1 cellular context compared by ENCODE assay signal in genomic region chr3:5238545-5238944, GRCh38.
TF ChIP-seq lines count a peak whose summit lies in the region.

No MANE protein-coding gene starts in this region.

TF ChIP-seq in HCT116, 20 proteins besides CTCF, POLR2A, EP300 and RAD21 (continued from another document):
- TF ChIP-seq ZFX (IDR thresholded peaks at IDR 0.05) = no peak
